28 cellular contexts compared by ENCODE assay signal in genomic region chr17:71634376-71634775, GRCh38.
"Had no signal": no experiment of that assay in that cellular context is flagged by ENCODE, and none has a peak within 500 bp of the region (broad histone marks: within the 10 kb centered on the region; RNA-seq: fewer than 3 reads in every experiment).

No MANE protein-coding gene starts in this region.

- H3K27me3 ChIP-seq: cardiac muscle cell, MG63, Peyer's patch had no signal

- DNase-seq: activated CD4-positive, alpha-beta T cell treated with anti-CD3 and anti-CD28 coated beads for 48 hours; activated CD4-positive, alpha-beta T cell treated with anti-CD3 and anti-CD28 coated beads, Interleukin-2, amount 50 U/mL, for 4 hours; activated CD4-positive, CD25-positive, alpha-beta regulatory T cell treated with anti-CD3 and anti-CD28 coated beads, Interleukin-2, amount 50 U/mL, for 72 hours; activated CD8-positive, alpha-beta memory T cell treated with anti-CD3 and anti-CD28 coated beads, Interleukin-2, amount 50 U/mL, for 48 hours; activated CD8-positive, alpha-beta T cell treated with anti-CD3 and anti-CD28 coated beads, Interleukin-2, amount 10 ng/mL, durations not matched to agents 7 days and 5 days; activated naive CD4-positive, alpha-beta T cell treated with anti-CD3 and anti-CD28 coated beads, Interleukin-2, amount 50 U/mL, for 16 hours; activated naive CD8-positive, alpha-beta T cell treated with anti-CD3 and anti-CD28 coated beads, Interleukin-2, amount 10 ng/mL, durations not matched to agents 7 days and 5 days; activated T-cell treated with anti-CD3 and anti-CD28 coated beads, Interleukin-2, amount 50 U/mL, for 1 hour; aorta; cerebellar nuclear complex; MG63; MV-4-11; NCI-H1105 treated with DMSO at 0.1 percent for 48 hours; NCI-H1436 treated with DMSO at 0.1 percent for 48 hours; NCI-H187; NCI-H2081; NCI-H345; NCI-H510A; NCI-H526 treated with DMSO at 0.1 percent for 48 hours; NCI-H82; OCI-M1; Peyer's patch; SHP77 treated with DMSO at 0.1 percent for 48 hours had no signal

- H3K9ac ChIP-seq: KMS-11 had no signal

- H3K9me3 Mint-ChIP-seq: activated naive CD8-positive, alpha-beta T cell treated with anti-CD3 and anti-CD28 coated beads, Interleukin-2, amount 10 ng/mL, durations not matched to agents 7 days and 5 days had no signal

- H3K9me3 ChIP-seq: MG63, Peyer's patch had no signal

- H3K4me1 Mint-ChIP-seq: activated naive CD8-positive, alpha-beta T cell treated with anti-CD3 and anti-CD28 coated beads, Interleukin-2, amount 10 ng/mL, durations not matched to agents 7 days and 5 days had no signal

- H3K27ac ChIP-seq: cardiac muscle cell, KMS-11 had no signal

- H3K36me3 ChIP-seq: cardiac muscle cell, MG63, Peyer's patch had no signal

- H3K4me3 ChIP-seq: cardiac muscle cell, MG63, Peyer's patch had no signal

- H3K36me3 Mint-ChIP-seq: activated naive CD8-positive, alpha-beta T cell treated with anti-CD3 and anti-CD28 coated beads, Interleukin-2, amount 10 ng/mL, durations not matched to agents 7 days and 5 days; brain; WTC11 had no signal

- H3K4me2 ChIP-seq: KMS-11 had no signal

- ATAC-seq: activated CD8-positive, alpha-beta T cell treated with anti-CD3 and anti-CD28 coated beads, Interleukin-2, amount 10 ng/mL, durations not matched to agents 7 days and 5 days; WTC11 had no signal

- H3K27me3 Mint-ChIP-seq: activated naive CD8-positive, alpha-beta T cell treated with anti-CD3 and anti-CD28 coated beads, Interleukin-2, amount 10 ng/mL, durations not matched to agents 7 days and 5 days; brain had no signal

- H3K4me3 Mint-ChIP-seq: activated CD8-positive, alpha-beta T cell treated with anti-CD3 and anti-CD28 coated beads, Interleukin-2, amount 10 ng/mL, durations not matched to agents 7 days and 5 days; activated naive CD8-positive, alpha-beta T cell treated with anti-CD3 and anti-CD28 coated beads, Interleukin-2, amount 10 ng/mL, durations not matched to agents 7 days and 5 days; brain; T-helper 1 cell treated with Interleukin-12 subunit alpha and Interleukin-12 subunit beta and Interleukin-4 antibody, amounts not matched to agents 30 μg/mL and 1 μg/mL, for 36 hours; WTC11 had no signal

- H3K27ac Mint-ChIP-seq: activated CD8-positive, alpha-beta T cell treated with anti-CD3 and anti-CD28 coated beads, Interleukin-2, amount 10 ng/mL, durations not matched to agents 7 days and 5 days; activated naive CD8-positive, alpha-beta T cell treated with anti-CD3 and anti-CD28 coated beads, Interleukin-2, amount 10 ng/mL, durations not matched to agents 7 days and 5 days; brain; T-helper 1 cell treated with Interleukin-12 subunit alpha and Interleukin-12 subunit beta and Interleukin-4 antibody, amounts not matched to agents 30 μg/mL and 1 μg/mL, for 36 hours; WTC11 had no signal
